8 cellular contexts compared by ENCODE assay signal in the genomic region with DNA sequence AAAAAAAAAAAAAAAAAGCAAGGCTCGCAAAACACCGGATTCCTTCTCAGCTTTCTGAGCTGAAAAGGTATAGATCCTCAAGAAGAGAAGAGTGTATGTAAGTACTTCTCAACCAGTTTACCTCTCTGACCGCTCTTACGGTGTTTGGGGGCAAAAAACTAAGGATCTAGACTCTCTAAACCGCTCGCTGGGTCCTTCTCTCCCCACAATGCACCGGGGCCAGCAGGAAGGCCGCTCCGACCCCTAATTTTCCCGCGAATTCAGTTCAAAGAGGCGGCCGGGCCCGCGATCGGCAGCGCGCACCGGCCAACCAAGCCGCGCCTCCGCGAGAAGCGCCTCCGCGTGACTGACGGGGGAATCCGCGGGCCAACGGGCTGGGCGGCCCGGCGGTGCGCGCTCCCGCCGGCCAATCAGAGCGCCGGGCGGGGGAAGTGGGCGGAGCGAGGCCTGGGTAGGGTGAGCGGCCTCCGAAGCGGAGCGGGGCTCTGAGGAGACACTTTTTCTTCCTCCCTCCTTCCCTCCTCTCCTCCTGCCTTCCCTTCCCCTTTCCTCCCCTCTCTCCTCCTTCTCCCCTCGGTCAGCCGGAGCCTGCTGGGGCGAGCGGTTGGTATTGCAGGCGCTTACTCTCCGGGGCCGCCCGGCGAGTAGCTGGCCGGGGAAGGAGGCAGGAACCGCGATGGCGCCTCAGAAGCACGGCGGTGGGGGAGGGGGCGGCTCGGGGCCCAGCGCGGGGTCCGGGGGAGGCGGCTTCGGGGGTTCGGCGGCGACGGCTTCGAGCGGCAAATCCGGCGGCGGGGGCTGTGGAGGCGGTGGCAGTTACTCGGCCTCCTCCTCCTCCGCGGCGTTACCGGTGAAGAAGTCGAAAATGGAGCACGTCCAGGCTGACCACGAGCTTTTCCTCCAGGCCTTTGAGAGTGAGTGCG.
DNase-seq lines count a peak whose midpoint lies in the region; ATAC-seq lines count a peak whose summit lies in the region.
"Not testable (repeated sequence)": the region's sequence is repeated elsewhere in the genome, so short reads cannot be mapped to it uniquely, and the experiment has no call there.

No MANE protein-coding gene starts in this region.

- H3K36me3 ChIP-seq in Karpas-422 (ENCODE audit: insufficient read depth, low read length); naive thymus-derived CD4-positive, alpha-beta T cell (ENCODE audit: control insufficient read depth in 2 of 3, insufficient read depth in 3 of 3, low read length in 3 of 3): not testable (repeated sequence)

- H3K4me3 Mint-ChIP-seq in activated T-helper 1 cell treated with anti-CD3 and anti-CD28 coated beads, Interleukin-12 subunit alpha, Interleukin-12 subunit beta, Interleukin-2, Interleukin-4 antibody, amounts not matched to agents 30 ng/mL and 10 ng/mL and 1 ng/mL, durations not matched to agents 14 hours and 24 hours and 36 hours, result peak overlapping the region; percentile 97
- H3K4me3 Mint-ChIP-seq in naive thymus-derived CD4-positive, alpha-beta T cell, result peak overlapping the region; percentile 84 to 98 (median 96)

- not testable (repeated sequence) for H3K9me2 ChIP-seq in Karpas-422 (replicated peaks; ENCODE audit: insufficient read depth, low read length)

- not testable (repeated sequence) for H3K9me3 Mint-ChIP-seq in activated T-helper 1 cell treated with anti-CD3 and anti-CD28 coated beads, Interleukin-12 subunit alpha, Interleukin-12 subunit beta, Interleukin-2, Interleukin-4 antibody, amounts not matched to agents 30 ng/mL and 10 ng/mL and 1 ng/mL, durations not matched to agents 14 hours and 24 hours and 36 hours; naive thymus-derived CD4-positive, alpha-beta T cell

- H2AFZ ChIP-seq in Karpas-422 (ENCODE audit: low read length), result 0 out of 2 replicates have a peak overlapping the region, but pooled peaks have one; percentile 50

- CTCF ChIA-PET in naive thymus-derived CD4-positive, alpha-beta T cell (lab: Charles Lee), result interaction anchor here (0.6 to 0.7 kb wide), 2 partner anchors 36 to 43 kb away, joined by 3 read pairs; no protein-coding TSS in a partner anchor

- H3K4me2 ChIP-seq in Karpas-422 (ENCODE audit: low read depth, low read length, poor library complexity, severe bottlenecking), result peak overlapping the region; percentile 69

- DNase-seq in DMS79 treated with DMSO at 0.1 percent for 48 hours (lab: John Stamatoyannopoulos, UW) (peak; percentile 71), Karpas-422 (peak; percentile 91), RPMI7951 (ENCODE audit: low read depth) (peak; percentile 73), fibroblast of gingiva (ENCODE audit: low read depth) (peak; percentile 57)
- peak; percentile 77 for DNase-seq in activated T-helper 1 cell treated with anti-CD3 and anti-CD28 coated beads, Interleukin-12 subunit alpha, Interleukin-12 subunit beta, Interleukin-2, Interleukin-4 antibody, amounts not matched to agents 30 ng/mL and 10 ng/mL and 1 ng/mL, durations not matched to agents 14 hours and 24 hours and 36 hours (ENCODE audit: low spot score)
- DNase-seq in naive thymus-derived CD4-positive, alpha-beta T cell, result peak; percentile 64 to 89 (median 87)
- DNase-seq in stimulated activated CD8-positive, alpha-beta memory T cell treated with anti-CD3 and anti-CD28 coated beads, Interleukin-7, amount 100 ng/mL, for 4 hours (ENCODE audit: low read depth in 2 of 2), result peak; percentile 61 to 82

- H3K79me2 ChIP-seq in Karpas-422 (ENCODE audit: low read length), result peaks cover 62% of the 10 kb centered on the region

- H4K20me1 ChIP-seq in Karpas-422 (ENCODE audit: insufficient read depth, low read depth, low read length), result peaks cover 16% of the 10 kb centered on the region; the same call in 1 of the 2 replicates

- peaks cover 20% of the 10 kb centered on the region for H3K4me1 ChIP-seq in Karpas-422 (ENCODE audit: low read length)
- H3K4me1 ChIP-seq in naive thymus-derived CD4-positive, alpha-beta T cell (ENCODE audit: control insufficient read depth in 2 of 2, insufficient read depth in 2 of 2, low read length in 2 of 2), result not testable (repeated sequence)

- peaks cover 24% of the 10 kb centered on the region for H3K4me1 Mint-ChIP-seq in activated T-helper 1 cell treated with anti-CD3 and anti-CD28 coated beads, Interleukin-12 subunit alpha, Interleukin-12 subunit beta, Interleukin-2, Interleukin-4 antibody, amounts not matched to agents 30 ng/mL and 10 ng/mL and 1 ng/mL, durations not matched to agents 14 hours and 24 hours and 36 hours (ENCODE audit: low read depth)
- H3K4me1 Mint-ChIP-seq in naive thymus-derived CD4-positive, alpha-beta T cell, result peaks cover 19 to 38% (median 28%) of the 10 kb centered on the region in 7 donors

- H3K9me3 ChIP-seq in Karpas-422 (ENCODE audit: low read length); naive thymus-derived CD4-positive, alpha-beta T cell (ENCODE audit: control insufficient read depth in 2 of 3, low read length in 3 of 3): not testable (repeated sequence)

- peak overlapping the region; percentile 96 for H3K27ac Mint-ChIP-seq in activated T-helper 1 cell treated with anti-CD3 and anti-CD28 coated beads, Interleukin-12 subunit alpha, Interleukin-12 subunit beta, Interleukin-2, Interleukin-4 antibody, amounts not matched to agents 30 ng/mL and 10 ng/mL and 1 ng/mL, durations not matched to agents 14 hours and 24 hours and 36 hours
- H3K27ac Mint-ChIP-seq in naive thymus-derived CD4-positive, alpha-beta T cell, result peak overlapping the region; percentile 85 to 98 (median 95)

- not testable (repeated sequence) for H3K27me3 Mint-ChIP-seq in activated T-helper 1 cell treated with anti-CD3 and anti-CD28 coated beads, Interleukin-12 subunit alpha, Interleukin-12 subunit beta, Interleukin-2, Interleukin-4 antibody, amounts not matched to agents 30 ng/mL and 10 ng/mL and 1 ng/mL, durations not matched to agents 14 hours and 24 hours and 36 hours (ENCODE audit: insufficient read depth); naive thymus-derived CD4-positive, alpha-beta T cell

- ATAC-seq in GM21786 (IDR thresholded peaks at IDR 0.05; ENCODE audit: unreplicated experiment), result peak; percentile 82
- peak; percentile 98 for ATAC-seq in naive thymus-derived CD4-positive, alpha-beta T cell

- POLR2A ChIA-PET in naive thymus-derived CD4-positive, alpha-beta T cell (lab: Charles Lee), result interaction anchor here (0.6 kb wide), 1 partner anchor 14 kb away, joined by 3 read pairs; no protein-coding TSS in a partner anchor

- H3K36me3 Mint-ChIP-seq in activated T-helper 1 cell treated with anti-CD3 and anti-CD28 coated beads, Interleukin-12 subunit alpha, Interleukin-12 subunit beta, Interleukin-2, Interleukin-4 antibody, amounts not matched to agents 30 ng/mL and 10 ng/mL and 1 ng/mL, durations not matched to agents 14 hours and 24 hours and 36 hours (ENCODE audit: low read depth), result peaks cover 17% of the 10 kb centered on the region
- H3K36me3 Mint-ChIP-seq in naive thymus-derived CD4-positive, alpha-beta T cell, result not testable (repeated sequence)

- peak overlapping the region; percentile 91 for H3K9ac ChIP-seq in Karpas-422 (ENCODE audit: low read length)

- H3K4me3 ChIP-seq in Karpas-422 (ENCODE audit: low read length), result peak overlapping the region; percentile 83
- H3K4me3 ChIP-seq in naive thymus-derived CD4-positive, alpha-beta T cell (ENCODE audit: low read length), result peak overlapping the region; percentile 73

- H3K27ac ChIP-seq in Karpas-422 (ENCODE audit: low read length), result peak overlapping the region; percentile 76
- peak overlapping the region; percentile 89 for H3K27ac ChIP-seq in naive thymus-derived CD4-positive, alpha-beta T cell (ENCODE audit: low read depth, low read length)

- intact Hi-C loops in activated T-helper 1 cell treated with anti-CD3 and anti-CD28 coated beads, Interleukin-12 subunit alpha, Interleukin-12 subunit beta, Interleukin-2, Interleukin-4 antibody, amounts not matched to agents 30 ng/mL and 10 ng/mL and 1 ng/mL, durations not matched to agents 14 hours and 24 hours and 36 hours (cut with micrococcal nuclease), result loop anchor here (5.0 kb wide), 1 partner anchor 91 kb away; a partner anchor contains a TSS
- intact Hi-C loops in naive thymus-derived CD4-positive, alpha-beta T cell (cut with micrococcal nuclease), result loop anchor here (1.0 to 5.0 kb wide), 3 partner anchors 76 to 93 kb away; a partner anchor contains a TSS

- H3K27me3 ChIP-seq in Karpas-422 (ENCODE audit: low read length); naive thymus-derived CD4-positive, alpha-beta T cell (ENCODE audit: control insufficient read depth in 2 of 2, insufficient read depth in 2 of 2, low read length in 2 of 2): not testable (repeated sequence)

Comparison
In these comparisons a context has a peak if more than half of its experiments do, and no peak if none do; other contexts are left out.
1. Peak in every context shown above with its lines: DNase-seq, ATAC-seq, H3K4me3 ChIP-seq and H3K27ac ChIP-seq.